Comparison of ENCODE assay signal across 1 cellular context in the genomic region with DNA sequence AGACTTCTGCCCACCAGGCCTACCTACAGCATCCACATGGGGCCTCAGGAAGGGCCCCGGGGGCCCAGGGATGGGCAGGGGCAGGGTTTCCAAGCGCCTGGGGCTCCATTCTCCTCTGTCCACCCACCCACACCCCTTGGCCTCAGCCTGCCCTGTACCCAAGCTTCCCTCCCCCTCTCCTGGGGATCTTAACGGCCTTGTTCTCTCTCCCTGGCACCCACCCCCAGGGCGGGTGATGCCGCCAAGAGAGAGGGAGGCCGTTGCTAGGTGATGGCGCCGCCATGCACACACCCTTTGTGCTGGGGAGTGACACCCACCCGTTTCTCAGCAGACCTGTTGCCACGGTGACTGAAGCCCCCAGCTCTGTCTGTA.
TF ChIP-seq lines count a peak whose summit lies in the region.

No MANE protein-coding gene starts in this region.

TF ChIP-seq in H1, 55 proteins besides CTCF, POLR2A, EP300 and RAD21:
- TF ChIP-seq, protein P1, sequence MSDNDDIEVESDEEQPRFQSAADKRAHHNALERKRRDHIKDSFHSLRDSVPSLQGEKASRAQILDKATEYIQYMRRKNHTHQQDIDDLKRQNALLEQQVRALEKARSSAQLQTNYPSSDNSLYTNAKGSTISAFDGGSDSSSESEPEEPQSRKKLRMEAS (IDR thresholded peaks at IDR 0.05) = no peak
- TF ChIP-seq GTF2F1 (IDR thresholded peaks at IDR 0.05; ENCODE audit: borderline replicate concordance, low read depth, low read length) (no peak), BACH1 (IDR thresholded peaks at IDR 0.05; ENCODE audit: low read length) (no peak), GABPA (IDR thresholded peaks at IDR 0.05; ENCODE audit: borderline replicate concordance, insufficient read depth, low read length) (no peak), SIX5 (IDR thresholded peaks at IDR 0.05; ENCODE audit: low read depth, low read length) (no peak), CHD2 (IDR thresholded peaks at IDR 0.05; ENCODE audit: low read length) (no peak), SP2 (IDR thresholded peaks at IDR 0.05; ENCODE audit: low read length) (no peak), ASH2L (IDR thresholded peaks at IDR 0.05; ENCODE audit: low read length) (no peak), SIN3A (conservative IDR thresholded peaks at IDR 0.05 in 1 of 2, IDR thresholded peaks at IDR 0.05 in 1 of 2; ENCODE audit: low read depth in 1 of 2, low read length in 2 of 2) (no peak)
